1 cellular context compared by ENCODE assay signal in the genomic region with DNA sequence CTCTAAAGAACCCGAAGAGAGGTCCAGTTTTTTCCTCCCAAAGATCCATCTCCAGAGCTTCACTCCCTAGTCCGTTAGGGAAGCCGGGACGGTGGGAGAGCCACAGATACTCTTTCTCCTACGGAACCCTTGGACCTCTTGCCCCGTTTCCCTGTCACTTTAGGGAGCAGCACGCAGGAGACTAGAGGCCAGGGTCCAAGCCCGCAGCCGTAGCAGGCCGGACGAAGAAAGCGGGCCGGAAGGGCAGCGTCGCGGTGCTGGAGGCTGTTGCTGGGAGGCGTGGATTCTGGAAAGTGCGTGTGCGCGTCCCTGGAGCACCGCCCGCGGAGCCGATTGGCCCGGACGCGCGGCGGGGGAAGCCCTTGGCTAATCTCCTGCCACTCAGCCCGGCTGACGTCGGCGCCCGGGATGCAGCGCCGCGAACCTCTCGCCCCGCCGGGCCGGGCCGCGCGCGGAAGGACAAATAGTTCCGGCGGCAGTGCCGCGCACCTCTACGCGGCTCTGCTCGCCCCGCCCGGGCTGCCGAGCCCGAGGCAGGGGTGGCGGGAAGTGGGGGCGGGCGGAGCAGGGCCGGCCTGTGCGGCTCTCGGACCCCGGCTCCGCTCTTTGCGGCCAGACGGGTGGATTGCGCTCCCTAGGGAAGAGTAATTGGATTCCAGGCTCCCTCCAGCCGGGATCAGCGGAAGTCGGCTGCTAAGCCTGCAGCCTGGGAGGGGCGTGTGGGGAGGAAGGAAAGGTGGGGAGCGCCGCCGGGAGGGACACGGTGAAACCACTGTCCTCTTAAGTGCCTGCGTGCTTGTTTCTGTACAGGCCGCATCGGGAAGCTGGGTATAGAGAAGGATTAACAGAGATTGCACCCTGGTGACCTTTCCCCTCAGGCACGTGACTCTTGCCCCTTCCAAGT.
TF ChIP-seq lines count a peak whose summit lies in the region.

No MANE protein-coding gene starts in this region.

TF ChIP-seq in K562, 482 proteins besides CTCF, POLR2A, EP300 and RAD21 (continued from another document and continues in another):
- TF ChIP-seq MGA (IDR thresholded peaks at IDR 0.05) (peak; percentile 86), ZNF57 (CRISPR knock-in tag; IDR thresholded peaks at IDR 0.05) (no peak), NFIX (CRISPR knock-in tag; IDR thresholded peaks at IDR 0.05; ENCODE audit: low read depth) (no peak), ZNF239 (CRISPR knock-in tag; IDR thresholded peaks at IDR 0.05) (no peak), ZNF583 (CRISPR knock-in tag; IDR thresholded peaks at IDR 0.05) (no peak), CHAMP1 (IDR thresholded peaks at IDR 0.05) (no peak), BMI1 (IDR thresholded peaks at IDR 0.05; ENCODE audit: low read length) (no peak), SREBF1 (IDR thresholded peaks at IDR 0.05; ENCODE audit: borderline replicate concordance, low read depth, low read length) (no peak), HDAC6 (IDR thresholded peaks at IDR 0.05; ENCODE audit: low read depth, low read length) (no peak), ZNF655 (CRISPR knock-in tag; IDR thresholded peaks at IDR 0.05) (no peak), SRF (CRISPR knock-in tag; IDR thresholded peaks at IDR 0.05) (peak in 1 of 2 experiments; percentile 62; a peak in 1 of 4 replicates), ZSCAN32 (CRISPR knock-in tag; IDR thresholded peaks at IDR 0.05) (0 out of 2 replicates have a peak, but pooled peaks have one; percentile 5), RBM17 (IDR thresholded peaks at IDR 0.05; ENCODE audit: borderline replicate concordance, low read depth, low read length) (no peak), KAT8 (IDR thresholded peaks at IDR 0.05; ENCODE audit: low read depth) (no peak), KAT2B (IDR thresholded peaks at IDR 0.05; ENCODE audit: low read depth, low read length) (no peak)
- TF ChIP-seq, protein P1, sequence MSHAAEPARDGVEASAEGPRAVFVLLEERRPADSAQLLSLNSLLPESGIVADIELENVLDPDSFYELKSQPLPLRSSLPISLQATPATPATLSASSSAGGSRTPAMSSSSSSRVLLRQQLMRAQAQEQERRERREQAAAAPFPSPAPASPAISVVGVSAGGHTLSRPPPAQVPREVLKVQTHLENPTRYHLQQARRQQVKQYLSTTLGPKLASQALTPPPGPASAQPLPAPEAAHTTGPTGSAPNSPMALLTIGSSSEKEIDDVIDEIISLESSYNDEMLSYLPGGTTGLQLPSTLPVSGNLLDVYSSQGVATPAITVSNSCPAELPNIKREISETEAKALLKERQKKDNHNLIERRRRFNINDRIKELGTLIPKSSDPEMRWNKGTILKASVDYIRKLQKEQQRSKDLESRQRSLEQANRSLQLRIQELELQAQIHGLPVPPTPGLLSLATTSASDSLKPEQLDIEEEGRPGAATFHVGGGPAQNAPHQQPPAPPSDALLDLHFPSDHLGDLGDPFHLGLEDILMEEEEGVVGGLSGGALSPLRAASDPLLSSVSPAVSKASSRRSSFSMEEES (CRISPR knock-in tag; IDR thresholded peaks at IDR 0.05) = peak; percentile 88
- TF ChIP-seq, protein P2, sequence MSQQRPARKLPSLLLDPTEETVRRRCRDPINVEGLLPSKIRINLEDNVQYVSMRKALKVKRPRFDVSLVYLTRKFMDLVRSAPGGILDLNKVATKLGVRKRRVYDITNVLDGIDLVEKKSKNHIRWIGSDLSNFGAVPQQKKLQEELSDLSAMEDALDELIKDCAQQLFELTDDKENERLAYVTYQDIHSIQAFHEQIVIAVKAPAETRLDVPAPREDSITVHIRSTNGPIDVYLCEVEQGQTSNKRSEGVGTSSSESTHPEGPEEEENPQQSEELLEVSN (IDR thresholded peaks at IDR 0.05; ENCODE audit: borderline replicate concordance in 1 of 2, extremely low read depth in 1 of 2, insufficient read depth in 1 of 2, insufficient read length in 1 of 2, low read depth in 1 of 2, low read length in 1 of 2, poor library complexity in 1 of 2, severe bottlenecking in 1 of 2) = peak; percentile 91 to 95
- TF ChIP-seq, protein P3, sequence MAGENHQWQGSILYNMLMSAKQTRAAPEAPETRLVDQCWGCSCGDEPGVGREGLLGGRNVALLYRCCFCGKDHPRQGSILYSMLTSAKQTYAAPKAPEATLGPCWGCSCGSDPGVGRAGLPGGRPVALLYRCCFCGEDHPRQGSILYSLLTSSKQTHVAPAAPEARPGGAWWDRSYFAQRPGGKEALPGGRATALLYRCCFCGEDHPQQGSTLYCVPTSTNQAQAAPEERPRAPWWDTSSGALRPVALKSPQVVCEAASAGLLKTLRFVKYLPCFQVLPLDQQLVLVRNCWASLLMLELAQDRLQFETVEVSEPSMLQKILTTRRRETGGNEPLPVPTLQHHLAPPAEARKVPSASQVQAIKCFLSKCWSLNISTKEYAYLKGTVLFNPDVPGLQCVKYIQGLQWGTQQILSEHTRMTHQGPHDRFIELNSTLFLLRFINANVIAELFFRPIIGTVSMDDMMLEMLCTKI (IDR thresholded peaks at IDR 0.05; ENCODE audit: partially characterized antibody) = no peak
- TF ChIP-seq, protein P4, sequence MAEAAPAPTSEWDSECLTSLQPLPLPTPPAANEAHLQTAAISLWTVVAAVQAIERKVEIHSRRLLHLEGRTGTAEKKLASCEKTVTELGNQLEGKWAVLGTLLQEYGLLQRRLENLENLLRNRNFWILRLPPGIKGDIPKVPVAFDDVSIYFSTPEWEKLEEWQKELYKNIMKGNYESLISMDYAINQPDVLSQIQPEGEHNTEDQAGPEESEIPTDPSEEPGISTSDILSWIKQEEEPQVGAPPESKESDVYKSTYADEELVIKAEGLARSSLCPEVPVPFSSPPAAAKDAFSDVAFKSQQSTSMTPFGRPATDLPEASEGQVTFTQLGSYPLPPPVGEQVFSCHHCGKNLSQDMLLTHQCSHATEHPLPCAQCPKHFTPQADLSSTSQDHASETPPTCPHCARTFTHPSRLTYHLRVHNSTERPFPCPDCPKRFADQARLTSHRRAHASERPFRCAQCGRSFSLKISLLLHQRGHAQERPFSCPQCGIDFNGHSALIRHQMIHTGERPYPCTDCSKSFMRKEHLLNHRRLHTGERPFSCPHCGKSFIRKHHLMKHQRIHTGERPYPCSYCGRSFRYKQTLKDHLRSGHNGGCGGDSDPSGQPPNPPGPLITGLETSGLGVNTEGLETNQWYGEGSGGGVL (CRISPR knock-in tag; IDR thresholded peaks at IDR 0.05) = no peak
- TF ChIP-seq, protein P5, sequence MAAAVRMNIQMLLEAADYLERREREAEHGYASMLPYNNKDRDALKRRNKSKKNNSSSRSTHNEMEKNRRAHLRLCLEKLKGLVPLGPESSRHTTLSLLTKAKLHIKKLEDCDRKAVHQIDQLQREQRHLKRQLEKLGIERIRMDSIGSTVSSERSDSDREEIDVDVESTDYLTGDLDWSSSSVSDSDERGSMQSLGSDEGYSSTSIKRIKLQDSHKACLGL (CRISPR knock-in tag; IDR thresholded peaks at IDR 0.05; ENCODE audit: borderline replicate concordance, poor library complexity, severe bottlenecking) = no peak
- TF ChIP-seq, protein P6, sequence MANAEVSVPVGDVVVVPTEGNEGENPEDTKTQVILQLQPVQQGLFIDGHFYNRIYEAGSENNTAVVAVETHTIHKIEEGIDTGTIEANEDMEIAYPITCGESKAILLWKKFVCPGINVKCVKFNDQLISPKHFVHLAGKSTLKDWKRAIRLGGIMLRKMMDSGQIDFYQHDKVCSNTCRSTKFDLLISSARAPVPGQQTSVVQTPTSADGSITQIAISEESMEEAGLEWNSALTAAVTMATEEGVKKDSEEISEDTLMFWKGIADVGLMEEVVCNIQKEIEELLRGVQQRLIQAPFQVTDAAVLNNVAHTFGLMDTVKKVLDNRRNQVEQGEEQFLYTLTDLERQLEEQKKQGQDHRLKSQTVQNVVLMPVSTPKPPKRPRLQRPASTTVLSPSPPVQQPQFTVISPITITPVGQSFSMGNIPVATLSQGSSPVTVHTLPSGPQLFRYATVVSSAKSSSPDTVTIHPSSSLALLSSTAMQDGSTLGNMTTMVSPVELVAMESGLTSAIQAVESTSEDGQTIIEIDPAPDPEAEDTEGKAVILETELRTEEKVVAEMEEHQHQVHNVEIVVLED (CRISPR knock-in tag; IDR thresholded peaks at IDR 0.05) = peak; percentile 84
